In genomic region chr4:168765322-168765721, GRCh38 we compare ENCODE assay signal across 24 cellular contexts.
DNase-seq lines count a peak whose midpoint lies in the region; ATAC-seq and TF ChIP-seq lines count a peak whose summit lies in the region.
"Had no signal": no experiment of that assay in that cellular context is flagged by ENCODE, and none has a peak within 500 bp of the region (broad histone marks: within the 10 kb centered on the region; RNA-seq: fewer than 3 reads in every experiment).

No MANE protein-coding gene starts in this region.

- TF ChIP-seq CTCF in PC-9 (conservative IDR thresholded peaks at IDR 0.05), result no peak
- TF ChIP-seq CTCF in thoracic aorta (IDR thresholded peaks at IDR 0.05), result no peak

- no peaks in the 10 kb centered on the region for H3K36me3 ChIP-seq in PC-9 (ENCODE audit: low read depth)
- no peaks in the 10 kb centered on the region for H3K36me3 ChIP-seq in muscle layer of duodenum (ENCODE audit: control insufficient read depth in 1 of 2, insufficient read depth in 2 of 2, low read length in 2 of 2)
- H3K36me3 ChIP-seq in thoracic aorta, result no peaks in the 10 kb centered on the region

- no peak overlapping the region for H2AFZ ChIP-seq in PC-9

- no peaks in the 10 kb centered on the region for H3K36me3 Mint-ChIP-seq in immature natural killer cell
- H3K36me3 Mint-ChIP-seq: CD4-positive, CD25-positive, alpha-beta regulatory T cell; IgD-negative memory B cell had no signal

- TSS peak; percentile 90 for BruUV-seq in PC-9 (replicated peaks; lab: Mats Ljungman, UMichigan)

- H3K27me3 Mint-ChIP-seq in immature natural killer cell (ENCODE audit: low read depth in 3 of 3), result peaks cover 0 to 4% (median 3%) of the 10 kb centered on the region in 3 donors
- H3K27me3 Mint-ChIP-seq: CD4-positive, CD25-positive, alpha-beta regulatory T cell; IgD-negative memory B cell had no signal

- H3K4me3 ChIP-seq in PC-9, result no peak overlapping the region
- H3K4me3 ChIP-seq in muscle layer of duodenum (ENCODE audit: low read depth in 1 of 2, low read length in 2 of 2), result no peak overlapping the region
- H3K4me3 ChIP-seq in thoracic aorta, result no peak overlapping the region
- H3K4me3 ChIP-seq: SJCRH30, testis had no signal

- ATAC-seq in thoracic aorta (ENCODE audit: insufficient number of reproducible peaks, low FRiP score, low read depth) (no peak), GM18505 (IDR thresholded peaks at IDR 0.05; ENCODE audit: unreplicated experiment) (no peak), left lobe of liver (no peak)
- ATAC-seq: activated naive CD8-positive, alpha-beta T cell treated with anti-CD3 and anti-CD28 coated beads, Interleukin-2, amount 50 U/mL, for 24 hours had no signal

- no peaks in the 10 kb centered on the region for H3K4me1 Mint-ChIP-seq in immature natural killer cell
- H3K4me1 Mint-ChIP-seq: activated naive CD8-positive, alpha-beta T cell treated with anti-CD3 and anti-CD28 coated beads, Interleukin-2, amount 50 U/mL, for 24 hours; CD4-positive, CD25-positive, alpha-beta regulatory T cell; IgD-negative memory B cell had no signal

- DNase-seq in PC-9, result no peak
- no peak for DNase-seq in epithelial cell of prostate (ENCODE audit: low read depth, low spot score)
- no peak for DNase-seq in thoracic aorta (ENCODE audit: low spot score)
- no peak for DNase-seq in immature natural killer cell
- no peak for DNase-seq in substantia nigra (lab: John Stamatoyannopoulos, UW)
- DNase-seq in left lobe of liver (ENCODE audit: low spot score), result no peak
- DNase-seq: activated CD4-positive, alpha-beta T cell treated with anti-CD3 and anti-CD28 coated beads, Interleukin-2, amount 10 ng/mL, durations not matched to agents 7 days and 5 days; activated CD8-positive, alpha-beta memory T cell treated with anti-CD3 and anti-CD28 coated beads, Interleukin-2, amount 50 U/mL, for 48 hours; activated effector memory CD4-positive, alpha-beta T cell treated with anti-CD3 and anti-CD28 coated beads, Interleukin-2, amount 50 U/mL, for 16 hours; activated naive CD8-positive, alpha-beta T cell treated with anti-CD3 and anti-CD28 coated beads, Interleukin-2, amount 50 U/mL, for 24 hours; CD4-positive, CD25-positive, alpha-beta regulatory T cell; kidney; NCI-H1436 treated with DMSO at 0.1 percent for 48 hours; NCI-H2171 treated with DMSO at 0.1 percent for 48 hours; NCI-H774; retina; SJCRH30; T-helper 1 cell; testis had no signal

- no peaks in the 10 kb centered on the region for H3K9me3 Mint-ChIP-seq in immature natural killer cell
- H3K9me3 Mint-ChIP-seq: activated CD4-positive, alpha-beta T cell treated with anti-CD3 and anti-CD28 coated beads, Interleukin-2, amount 10 ng/mL, durations not matched to agents 7 days and 5 days; activated naive CD8-positive, alpha-beta T cell treated with anti-CD3 and anti-CD28 coated beads, Interleukin-2, amount 50 U/mL, for 24 hours; IgD-negative memory B cell had no signal

- H3K27me3 ChIP-seq in PC-9 (ENCODE audit: insufficient read depth, low read depth) (no peaks in the 10 kb centered on the region), muscle layer of duodenum (ENCODE audit: low read depth, low read length) (no peaks in the 10 kb centered on the region), thoracic aorta (replicated peaks; ENCODE audit: insufficient read depth) (no peaks in the 10 kb centered on the region)
- H3K27me3 ChIP-seq: foreskin keratinocyte, SJCRH30, testis had no signal

- H3K4me1 ChIP-seq in PC-9 (replicated peaks; ENCODE audit: insufficient read depth), result no peaks in the 10 kb centered on the region
- peaks cover 0 to 17% of the 10 kb centered on the region in 2 donors for H3K4me1 ChIP-seq in muscle layer of duodenum (ENCODE audit: control insufficient read depth in 1 of 2, insufficient read depth in 2 of 2, low read length in 2 of 2)
- H3K4me1 ChIP-seq in thoracic aorta (ENCODE audit: control insufficient read depth in 1 of 2, low read depth in 2 of 2), result peaks cover 35 to 57% of the 10 kb centered on the region in 2 donors
- H3K4me1 ChIP-seq: foreskin keratinocyte, SJCRH30 had no signal

- no peak overlapping the region for H3K4me3 Mint-ChIP-seq in immature natural killer cell
- H3K4me3 Mint-ChIP-seq: activated CD4-positive, alpha-beta T cell treated with anti-CD3 and anti-CD28 coated beads, Interleukin-2, amount 10 ng/mL, durations not matched to agents 7 days and 5 days; activated naive CD8-positive, alpha-beta T cell treated with anti-CD3 and anti-CD28 coated beads, Interleukin-2, amount 50 U/mL, for 24 hours; CD4-positive, CD25-positive, alpha-beta regulatory T cell; IgD-negative memory B cell had no signal

- H3K9me3 ChIP-seq in PC-9 (ENCODE audit: insufficient read depth, low read depth), result no peaks in the 10 kb centered on the region
- no peaks in the 10 kb centered on the region for H3K9me3 ChIP-seq in muscle layer of duodenum (ENCODE audit: control insufficient read depth in 1 of 2, low read length in 2 of 2)
- H3K9me3 ChIP-seq in thoracic aorta, result no peaks in the 10 kb centered on the region
- H3K9me3 ChIP-seq: SJCRH30, testis had no signal

- H3K27ac Mint-ChIP-seq in immature natural killer cell, result no peak overlapping the region
- H3K27ac Mint-ChIP-seq: activated CD4-positive, alpha-beta T cell treated with anti-CD3 and anti-CD28 coated beads, Interleukin-2, amount 10 ng/mL, durations not matched to agents 7 days and 5 days; activated naive CD8-positive, alpha-beta T cell treated with anti-CD3 and anti-CD28 coated beads, Interleukin-2, amount 50 U/mL, for 24 hours; CD4-positive, CD25-positive, alpha-beta regulatory T cell; IgD-negative memory B cell had no signal

- POLR2A ChIA-PET in PC-9 (lab: Charles Lee; ENCODE audit: unreplicated experiment), result interaction anchor here (0.6 kb wide), 1 partner anchor 83 kb away, joined by 8 read pairs; no protein-coding TSS in a partner anchor

- no peak for TF ChIP-seq POLR2A in GM18505 (IDR thresholded peaks at IDR 0.05; ENCODE audit: borderline replicate concordance, extremely low read depth, insufficient read depth, insufficient read length)

- H3K79me2 ChIP-seq in PC-9 (ENCODE audit: low read depth), result no peaks in the 10 kb centered on the region

- no peak overlapping the region for H3K4me2 ChIP-seq in PC-9

- H3K9me2 ChIP-seq in PC-9 (ENCODE audit: insufficient read depth), result no peaks in the 10 kb centered on the region

- H3F3A ChIP-seq in PC-9 (ENCODE audit: insufficient read depth, low read depth), result no peaks in the 10 kb centered on the region

- CTCF ChIA-PET in PC-9 (lab: Charles Lee), result no interaction called here

- H3K27ac ChIP-seq in PC-9 (no peak overlapping the region), epithelial cell of prostate (peak overlapping the region; percentile 9), muscle layer of duodenum (ENCODE audit: low read length) (peak overlapping the region; percentile 64), thoracic aorta (peak overlapping the region; percentile 88 to 90), substantia nigra (ENCODE audit: low read depth, low read length, poor library complexity, severe bottlenecking) (no peak overlapping the region)
- H3K27ac ChIP-seq: foreskin keratinocyte, HL-60, SJCRH30, testis had no signal

- H4K20me1 ChIP-seq in PC-9 (ENCODE audit: insufficient read depth), result no peaks in the 10 kb centered on the region

- intact Hi-C loops in PC-9 (cut with micrococcal nuclease; ENCODE audit: unreplicated experiment), result loop anchor here (1.0 to 5.0 kb wide), 3 partner anchors 46 to 283 kb away; partner anchors contain the start of gene DDX60L

Comparison
In these comparisons a context has a peak if more than half of its experiments do, and no peak if none do; other contexts are left out.
1. H3K27ac ChIP-seq: peak in epithelial cell of prostate (single experiment), muscle layer of duodenum (single experiment) and thoracic aorta (2 of 2); none in PC-9 (single experiment) and substantia nigra (single experiment).